20 cellular contexts compared by ENCODE assay signal in the genomic region with DNA sequence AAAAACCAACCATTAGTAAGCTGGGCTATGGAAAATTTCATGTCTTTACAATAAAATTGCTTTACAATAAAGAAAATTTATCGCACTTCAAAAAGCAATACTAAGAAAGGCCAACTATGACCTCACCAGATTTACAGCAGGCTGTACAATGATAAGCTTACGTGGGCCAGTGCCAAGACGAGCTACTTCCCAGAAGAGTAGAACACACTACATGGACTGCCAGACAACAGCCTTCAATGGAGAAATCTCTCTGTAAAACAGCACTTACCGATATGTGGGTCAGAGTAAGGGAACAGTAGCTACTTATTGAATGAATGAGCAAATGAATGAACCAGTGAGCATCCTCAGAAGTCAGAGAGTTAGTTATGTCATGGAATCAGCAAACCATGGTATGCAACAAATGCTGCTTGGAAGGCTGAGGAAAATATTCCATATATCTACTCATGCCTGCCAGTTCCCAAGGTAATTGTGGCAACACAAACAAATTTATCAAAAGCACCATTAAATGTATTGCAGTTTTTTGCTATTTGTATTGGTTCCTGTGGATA.
DNase-seq lines count a peak whose midpoint lies in the region; ATAC-seq, FAIRE-seq and TF ChIP-seq lines count a peak whose summit lies in the region.
"Had no signal": no experiment of that assay in that cellular context is flagged by ENCODE, and none has a peak within 500 bp of the region (broad histone marks: within the 10 kb centered on the region; RNA-seq: fewer than 3 reads in every experiment).

No MANE protein-coding gene starts in this region.

- H3K27ac ChIP-seq in GM23248, result no peak overlapping the region
- H3K27ac ChIP-seq in Peyer's patch, result no peak overlapping the region
- peak overlapping the region; percentile 70 for H3K27ac ChIP-seq in mucosa of rectum (ENCODE audit: low read depth in 2 of 2, low read length in 2 of 2)
- H3K27ac ChIP-seq in esophagus muscularis mucosa (replicated peaks in 1 of 4), result no peak overlapping the region
- H3K27ac ChIP-seq in CD4-positive, alpha-beta T cell (ENCODE audit: low read depth, low read length), result no peak overlapping the region
- H3K27ac ChIP-seq: brain microvascular endothelial cell, dorsolateral prefrontal cortex, VCaP had no signal

- intact Hi-C loops in esophagus muscularis mucosa (cut with DNase I), result no loop called here
- intact Hi-C loops in CD4-positive, alpha-beta T cell (cut with DNase I, micrococcal nuclease), result no loop called here

- no peak overlapping the region for H3K27ac Mint-ChIP-seq in CD4-positive, alpha-beta T cell
- H3K27ac Mint-ChIP-seq: immature natural killer cell; nephron progenitor cell; stimulated activated naive B cell treated with anti-CD40 and anti-IgM and Interleukin-4, amounts not matched to agents 10 μg/mL and 1 μg/mL and 100 μg/mL, for 72 hours had no signal

- TF ChIP-seq CTCF in Peyer's patch (IDR thresholded peaks at IDR 0.05) (no peak), fibroblast of mammary gland (conservative IDR thresholded peaks at IDR 0.05; ENCODE audit: control insufficient read depth, insufficient read depth, low read depth, low read length) (no peak), esophagus muscularis mucosa (IDR thresholded peaks at IDR 0.05) (no peak)
- no peak for TF ChIP-seq CTCF in CD4-positive, alpha-beta T cell (IDR thresholded peaks at IDR 0.05)

- no peak for FAIRE-seq in RCC 7860 (lab: Jason Lieb, UNC)

- no peaks in the 10 kb centered on the region for H3K9me2 ChIP-seq in GM23248 (ENCODE audit: insufficient read depth)

- H3K27me3 ChIP-seq in GM23248 (replicated peaks; ENCODE audit: insufficient read depth), result peaks cover 14% of the 10 kb centered on the region
- no peaks in the 10 kb centered on the region for H3K27me3 ChIP-seq in Peyer's patch
- H3K27me3 ChIP-seq in mucosa of rectum (ENCODE audit: control insufficient read depth in 2 of 2, insufficient read depth in 2 of 2, low read length in 2 of 2), result no peaks in the 10 kb centered on the region
- H3K27me3 ChIP-seq in esophagus muscularis mucosa, result peaks cover 0 to 10% (median 0%) of the 10 kb centered on the region in 4 donors
- no peaks in the 10 kb centered on the region for H3K27me3 ChIP-seq in CD4-positive, alpha-beta T cell (ENCODE audit: control insufficient read depth, insufficient read depth, low read length)
- H3K27me3 ChIP-seq: brain microvascular endothelial cell had no signal

- no peaks in the 10 kb centered on the region for H3K36me3 ChIP-seq in GM23248 (ENCODE audit: low read depth)
- H3K36me3 ChIP-seq in Peyer's patch, result no peaks in the 10 kb centered on the region
- H3K36me3 ChIP-seq in mucosa of rectum (ENCODE audit: control insufficient read depth in 2 of 2, insufficient read depth in 2 of 2, low read length in 2 of 2), result no peaks in the 10 kb centered on the region
- H3K36me3 ChIP-seq in esophagus muscularis mucosa, result no peaks in the 10 kb centered on the region
- H3K36me3 ChIP-seq: brain microvascular endothelial cell had no signal

- no peak for ATAC-seq in GM21367 (IDR thresholded peaks at IDR 0.05; ENCODE audit: unreplicated experiment)
- no peak for ATAC-seq in CD4-positive, alpha-beta T cell (ENCODE audit: poor library complexity)
- ATAC-seq: activated T-cell treated with anti-CD3 and anti-CD28 coated beads, Interleukin-2, amount 50 U/mL, for 4 hours; stimulated activated naive B cell treated with anti-CD40 and anti-IgM and Interleukin-4, amounts not matched to agents 10 μg/mL and 1 μg/mL and 100 μg/mL, for 72 hours had no signal

- H4K20me1 ChIP-seq in GM23248 (ENCODE audit: insufficient read depth), result no peaks in the 10 kb centered on the region

- H3K4me3 Mint-ChIP-seq in CD4-positive, alpha-beta T cell, result no peak overlapping the region
- H3K4me3 Mint-ChIP-seq: activated T-cell treated with anti-CD3 and anti-CD28 coated beads, Interleukin-2, amount 50 U/mL, for 4 hours; immature natural killer cell; nephron progenitor cell; stimulated activated naive B cell treated with anti-CD40 and anti-IgM and Interleukin-4, amounts not matched to agents 10 μg/mL and 1 μg/mL and 100 μg/mL, for 72 hours had no signal

- 38 to 43% methylated on average over 4 of the region's 4 CpGs for WGBS in GM23248 (ENCODE audit: low coverage in 1 of 2, low lambda C conversion rate in 2 of 2, missing lambda C conversion rate in 2 of 2), 2 experiments
- WGBS in esophagus muscularis mucosa, result 58% methylated on average over 4 of the region's 4 CpGs

- no peak for TF ChIP-seq POLR2A in Peyer's patch (IDR thresholded peaks at IDR 0.05)
- no peak for TF ChIP-seq POLR2A in esophagus muscularis mucosa (IDR thresholded peaks at IDR 0.05; ENCODE audit: low read depth)

- H3K4me1 ChIP-seq in GM23248 (ENCODE audit: insufficient read depth), result no peaks in the 10 kb centered on the region
- no peaks in the 10 kb centered on the region for H3K4me1 ChIP-seq in Peyer's patch
- peaks cover 3 to 18% of the 10 kb centered on the region in 2 donors for H3K4me1 ChIP-seq in mucosa of rectum (ENCODE audit: control insufficient read depth in 2 of 2, insufficient read depth in 2 of 2, low read length in 2 of 2)
- peaks cover 0 to 4% (median 0%) of the 10 kb centered on the region in 4 donors for H3K4me1 ChIP-seq in esophagus muscularis mucosa

- POLR2A ChIA-PET in CD4-positive, alpha-beta T cell (lab: Charles Lee), result no interaction called here

- H3K27me3 Mint-ChIP-seq in CD4-positive, alpha-beta T cell, result peaks cover 6% of the 10 kb centered on the region

- H3K36me3 Mint-ChIP-seq in CD4-positive, alpha-beta T cell (ENCODE audit: low read depth), result no peaks in the 10 kb centered on the region
- H3K36me3 Mint-ChIP-seq: immature natural killer cell; stimulated activated naive B cell treated with anti-CD40 and anti-IgM and Interleukin-4, amounts not matched to agents 10 μg/mL and 1 μg/mL and 100 μg/mL, for 72 hours had no signal

- H3K4me2 ChIP-seq in GM23248 (ENCODE audit: unreplicated experiment), result no peak overlapping the region

- peaks cover 3% of the 10 kb centered on the region for H3K9me3 Mint-ChIP-seq in CD4-positive, alpha-beta T cell
- H3K9me3 Mint-ChIP-seq: nephron progenitor cell had no signal

- TF ChIP-seq EP300 in esophagus muscularis mucosa (IDR thresholded peaks at IDR 0.05), result no peak

- in situ Hi-C loops in GM23248 (cut with MboI), result no loop called here

- H3K4me3 ChIP-seq in GM23248, result no peak overlapping the region
- no peak overlapping the region for H3K4me3 ChIP-seq in Peyer's patch
- H3K4me3 ChIP-seq in fibroblast of mammary gland (ENCODE audit: control insufficient read depth, low read depth, low read length), result no peak overlapping the region
- no peak overlapping the region for H3K4me3 ChIP-seq in mucosa of rectum (ENCODE audit: low read length in 2 of 2)
- no peak overlapping the region for H3K4me3 ChIP-seq in esophagus muscularis mucosa
- H3K4me3 ChIP-seq: dorsolateral prefrontal cortex had no signal

- H3K9me3 ChIP-seq in GM23248 (ENCODE audit: low read depth) (no peaks in the 10 kb centered on the region), Peyer's patch (no peaks in the 10 kb centered on the region), mucosa of rectum (ENCODE audit: control insufficient read depth in 2 of 2, low read length in 2 of 2) (no peaks in the 10 kb centered on the region), esophagus muscularis mucosa (no peaks in the 10 kb centered on the region)
- no peaks in the 10 kb centered on the region for H3K9me3 ChIP-seq in CD4-positive, alpha-beta T cell (ENCODE audit: control insufficient read depth, low read length)

- no peaks in the 10 kb centered on the region for H3F3A ChIP-seq in GM23248 (ENCODE audit: insufficient read depth)

- no peak overlapping the region for H3K9ac ChIP-seq in GM23248
- peak overlapping the region in 1 of 2 donors; percentile 2 for H3K9ac ChIP-seq in mucosa of rectum (ENCODE audit: low read depth in 1 of 2, low read length in 2 of 2)

- H3K79me2 ChIP-seq in GM23248 (ENCODE audit: insufficient read depth), result no peaks in the 10 kb centered on the region

- CTCF ChIA-PET in CD4-positive, alpha-beta T cell (lab: Charles Lee), result no interaction called here

- no peak overlapping the region for H2AFZ ChIP-seq in GM23248

- peak; percentile 7 for DNase-seq in GM23248
- peak in 2 of 3 donors; percentile 55 to 76 for DNase-seq in Peyer's patch
- peak; percentile 17 for DNase-seq in fibroblast of mammary gland (ENCODE audit: low read depth)
- no peak for DNase-seq in RCC 7860 (ENCODE audit: low spot score)
- no peak for DNase-seq in esophagus muscularis mucosa (ENCODE audit: extremely low spot score)
- no peak for DNase-seq in CD4-positive, alpha-beta T cell
- DNase-seq: activated CD4-positive, alpha-beta T cell treated with anti-CD3 and anti-CD28 coated beads, Interleukin-2, amount 50 U/mL, for 48 hours; activated naive CD4-positive, alpha-beta T cell treated with anti-CD3 and anti-CD28 coated beads, Interleukin-2, amount 50 U/mL, for 16 hours; activated T-cell treated with anti-CD3 and anti-CD28 coated beads, Interleukin-2, amount 50 U/mL, for 4 hours; brain microvascular endothelial cell; DMS53; dorsolateral prefrontal cortex; immature natural killer cell; mesenchymal stem cell; NCI-H1694; nephron progenitor cell; stimulated activated naive B cell treated with anti-CD40 and anti-IgM and Interleukin-4, amounts not matched to agents 10 μg/mL and 1 μg/mL and 100 μg/mL, for 72 hours had no signal

- H3K4me1 Mint-ChIP-seq in CD4-positive, alpha-beta T cell (ENCODE audit: low read depth), result no peaks in the 10 kb centered on the region
- H3K4me1 Mint-ChIP-seq: immature natural killer cell; stimulated activated naive B cell treated with anti-CD40 and anti-IgM and Interleukin-4, amounts not matched to agents 10 μg/mL and 1 μg/mL and 100 μg/mL, for 72 hours had no signal

Comparison
In these comparisons a context has a peak if more than half of its experiments do, and no peak if none do; other contexts are left out.
1. DNase-seq: peak in GM23248 (single experiment), Peyer's patch (2 of 3) and fibroblast of mammary gland (single experiment); none in RCC 7860 (single experiment), esophagus muscularis mucosa (single experiment) and CD4-positive, alpha-beta T cell (0 of 10).
2. H3K27ac ChIP-seq: peak in mucosa of rectum (2 of 2); none in GM23248 (single experiment), Peyer's patch (0 of 4), esophagus muscularis mucosa (0 of 4) and CD4-positive, alpha-beta T cell (single experiment).